In genomic region chr5:1516615-1517601, GRCh38 we compare ENCODE assay signal across 8 cellular contexts. TPM values are rescaled to one million over a fixed set of nuclear protein-coding genes. Genes with fewer than 3 reads are reported as not detected.
DNase-seq lines count a peak whose midpoint lies in the region; ATAC-seq and TF ChIP-seq lines count a peak whose summit lies in the region.

No MANE protein-coding gene starts in this region.

- H2AK5ac ChIP-seq in mesenchymal stem cell (ENCODE audit: low read length, severe bottlenecking) = peak overlapping the region; percentile 56

- peaks cover 47% of the 10 kb centered on the region for H3K79me1 ChIP-seq in mesenchymal stem cell (replicated peaks; ENCODE audit: low read length, poor library complexity, severe bottlenecking)

- H3K4me3 Mint-ChIP-seq in HFFc6 = peak overlapping the region; percentile 61

- H3K18ac ChIP-seq in mesenchymal stem cell (ENCODE audit: low read depth in 1 of 2, low read length in 2 of 2) = peak overlapping the region in 1 of 2 experiments; percentile 8

- peak overlapping the region; percentile 64 for H4K8ac ChIP-seq in mesenchymal stem cell (ENCODE audit: low read length)

- WGBS in mesenchymal stem cell = 65% methylated on average over 14 of the region's 19 CpGs

- H3K23ac ChIP-seq in mesenchymal stem cell (ENCODE audit: low read length in 2 of 2) = peak overlapping the region in 1 of 2 experiments; percentile 36

- H3K9me3 Mint-ChIP-seq in HFFc6 = no peaks in the 10 kb centered on the region

- peaks cover 12% of the 10 kb centered on the region; the same call in 1 of the 2 replicates for H3K36me3 Mint-ChIP-seq in HFFc6 (ENCODE audit: low read depth)

- no peak for TF ChIP-seq CTCF in HFFc6 (IDR thresholded peaks at IDR 0.05)
- TF ChIP-seq CTCF in choroid plexus epithelial cell (conservative IDR thresholded peaks at IDR 0.05; ENCODE audit: low read depth, low read length) = no peak

- H3K9ac ChIP-seq in mesenchymal stem cell (ENCODE audit: low read length) = peak overlapping the region; percentile 81

- ATAC-seq in HG03196 (IDR thresholded peaks at IDR 0.05; ENCODE audit: unreplicated experiment) = no peak

- H3K27ac Mint-ChIP-seq in HFFc6 = peak overlapping the region; percentile 95

- H3K14ac ChIP-seq in mesenchymal stem cell (ENCODE audit: low read length in 2 of 2) = peak overlapping the region in 1 of 2 experiments; percentile 71

- H2BK5ac ChIP-seq in mesenchymal stem cell (ENCODE audit: low read depth, low read length, poor library complexity, severe bottlenecking) = no peak overlapping the region

- no peaks in the 10 kb centered on the region for H3K27me3 ChIP-seq in mesenchymal stem cell (ENCODE audit: control insufficient read depth in 1 of 2, insufficient read depth in 1 of 2, low read length in 2 of 2)

- H2BK12ac ChIP-seq in mesenchymal stem cell (ENCODE audit: low read length in 2 of 2) = peak overlapping the region in 1 of 2 experiments; percentile 17

- H3K27me3 Mint-ChIP-seq in HFFc6 (ENCODE audit: insufficient read depth) = no peaks in the 10 kb centered on the region; the same call in 1 of the 2 replicates

- H3K36me3 ChIP-seq in mesenchymal stem cell (ENCODE audit: control insufficient read depth in 1 of 2, insufficient read depth in 2 of 2, low read depth in 1 of 2, low read length in 2 of 2) = peaks cover 42 to 56% of the 10 kb centered on the region in 2 experiments

- H2BK15ac ChIP-seq in mesenchymal stem cell (ENCODE audit: low read depth, poor library complexity, severe bottlenecking) = no peak overlapping the region

- H3K4me3 ChIP-seq in choroid plexus epithelial cell (ENCODE audit: low read depth, low read length) = no peak overlapping the region
- H3K4me3 ChIP-seq in mesenchymal stem cell (ENCODE audit: insufficient read depth in 1 of 2, low read depth in 1 of 2, low read length in 2 of 2) = no peak overlapping the region

- no peak overlapping the region for H3K4me2 ChIP-seq in mesenchymal stem cell (ENCODE audit: low read length, poor library complexity, severe bottlenecking)

- H3K27ac ChIP-seq in mesenchymal stem cell (ENCODE audit: low read length, poor library complexity, severe bottlenecking) = no peak overlapping the region

- H3K9me3 ChIP-seq in mesenchymal stem cell (ENCODE audit: control insufficient read depth, low read length) = no peaks in the 10 kb centered on the region

- no peak overlapping the region for H3K4ac ChIP-seq in mesenchymal stem cell (ENCODE audit: low read depth in 1 of 2, low read length in 2 of 2)

- DNase-seq in A172 (ENCODE audit: low spot score) (peak; percentile 16), HFFc6 (peak; percentile 76), choroid plexus epithelial cell (ENCODE audit: low read depth) (peak; percentile 51), mesenchymal stem cell (peak; percentile 86), germinal center (ENCODE audit: low spot score) (no peak), NCI-H1436 (lab: John Stamatoyannopoulos, UW) (no peak)
- no peak for DNase-seq in stimulated activated naive CD4-positive, alpha-beta T cell treated with Interleukin-2 at 50 U/mL for 16 hours (lab: John Stamatoyannopoulos, UW)

- peaks cover 47% of the 10 kb centered on the region for H3K4me1 Mint-ChIP-seq in HFFc6 (ENCODE audit: low read depth)

- no peak overlapping the region for H2AFZ ChIP-seq in mesenchymal stem cell (ENCODE audit: low read depth, low read length)

- H3K4me1 ChIP-seq in mesenchymal stem cell (ENCODE audit: control insufficient read depth, insufficient read depth, low read depth, low read length) = peaks cover 54% of the 10 kb centered on the region

- H2BK120ac ChIP-seq in mesenchymal stem cell (ENCODE audit: low read depth, low read length) = no peak overlapping the region

- H4K91ac ChIP-seq in mesenchymal stem cell (ENCODE audit: low read length) = no peak overlapping the region

RNA-seq across cellular contexts. Expression of gene LPCAT1, which starts 6.9 kb away (rescaled TPM):
- total RNA-seq in A172 (2014; rRNA removed; shearing (Covaris generic)) = 46.1 and 97.1 TPM in 2 replicates
- total RNA-seq in HFFc6 (2021; fragmentation: NEBNext Ultra II Directional; extraction: Animal tissue kit (Norgen Biotek cat#: 25700)) = 10 to 100 TPM; 37.5 to 53.5 (median 44.1) TPM
- 32.9 TPM for polyA plus RNA-seq in mesenchymal stem cell (2013, experiment 1 of 2)
- 33.5 TPM for polyA plus RNA-seq in mesenchymal stem cell (2013, experiment 2 of 2)

Comparison
In these comparisons a context has a peak if more than half of its experiments do, and no peak if none do; other contexts are left out.
1. DNase-seq: peak in A172 (single experiment), HFFc6 (single experiment), choroid plexus epithelial cell (single experiment) and mesenchymal stem cell (single experiment); none in germinal center (single experiment), stimulated activated naive CD4-positive, alpha-beta T cell treated with Interleukin-2 at 50 U/mL for 16 hours (single experiment) and NCI-H1436 (single experiment).